Comparison of ENCODE assay signal across 1 cellular context in genomic region chr16:86575754-86576557, GRCh38.
TF ChIP-seq lines count a peak whose summit lies in the region.

No MANE protein-coding gene starts in this region.

TF ChIP-seq in K562, 482 proteins besides CTCF, POLR2A, EP300 and RAD21 (continued from another document and continues in another):
- TF ChIP-seq, protein P1, sequence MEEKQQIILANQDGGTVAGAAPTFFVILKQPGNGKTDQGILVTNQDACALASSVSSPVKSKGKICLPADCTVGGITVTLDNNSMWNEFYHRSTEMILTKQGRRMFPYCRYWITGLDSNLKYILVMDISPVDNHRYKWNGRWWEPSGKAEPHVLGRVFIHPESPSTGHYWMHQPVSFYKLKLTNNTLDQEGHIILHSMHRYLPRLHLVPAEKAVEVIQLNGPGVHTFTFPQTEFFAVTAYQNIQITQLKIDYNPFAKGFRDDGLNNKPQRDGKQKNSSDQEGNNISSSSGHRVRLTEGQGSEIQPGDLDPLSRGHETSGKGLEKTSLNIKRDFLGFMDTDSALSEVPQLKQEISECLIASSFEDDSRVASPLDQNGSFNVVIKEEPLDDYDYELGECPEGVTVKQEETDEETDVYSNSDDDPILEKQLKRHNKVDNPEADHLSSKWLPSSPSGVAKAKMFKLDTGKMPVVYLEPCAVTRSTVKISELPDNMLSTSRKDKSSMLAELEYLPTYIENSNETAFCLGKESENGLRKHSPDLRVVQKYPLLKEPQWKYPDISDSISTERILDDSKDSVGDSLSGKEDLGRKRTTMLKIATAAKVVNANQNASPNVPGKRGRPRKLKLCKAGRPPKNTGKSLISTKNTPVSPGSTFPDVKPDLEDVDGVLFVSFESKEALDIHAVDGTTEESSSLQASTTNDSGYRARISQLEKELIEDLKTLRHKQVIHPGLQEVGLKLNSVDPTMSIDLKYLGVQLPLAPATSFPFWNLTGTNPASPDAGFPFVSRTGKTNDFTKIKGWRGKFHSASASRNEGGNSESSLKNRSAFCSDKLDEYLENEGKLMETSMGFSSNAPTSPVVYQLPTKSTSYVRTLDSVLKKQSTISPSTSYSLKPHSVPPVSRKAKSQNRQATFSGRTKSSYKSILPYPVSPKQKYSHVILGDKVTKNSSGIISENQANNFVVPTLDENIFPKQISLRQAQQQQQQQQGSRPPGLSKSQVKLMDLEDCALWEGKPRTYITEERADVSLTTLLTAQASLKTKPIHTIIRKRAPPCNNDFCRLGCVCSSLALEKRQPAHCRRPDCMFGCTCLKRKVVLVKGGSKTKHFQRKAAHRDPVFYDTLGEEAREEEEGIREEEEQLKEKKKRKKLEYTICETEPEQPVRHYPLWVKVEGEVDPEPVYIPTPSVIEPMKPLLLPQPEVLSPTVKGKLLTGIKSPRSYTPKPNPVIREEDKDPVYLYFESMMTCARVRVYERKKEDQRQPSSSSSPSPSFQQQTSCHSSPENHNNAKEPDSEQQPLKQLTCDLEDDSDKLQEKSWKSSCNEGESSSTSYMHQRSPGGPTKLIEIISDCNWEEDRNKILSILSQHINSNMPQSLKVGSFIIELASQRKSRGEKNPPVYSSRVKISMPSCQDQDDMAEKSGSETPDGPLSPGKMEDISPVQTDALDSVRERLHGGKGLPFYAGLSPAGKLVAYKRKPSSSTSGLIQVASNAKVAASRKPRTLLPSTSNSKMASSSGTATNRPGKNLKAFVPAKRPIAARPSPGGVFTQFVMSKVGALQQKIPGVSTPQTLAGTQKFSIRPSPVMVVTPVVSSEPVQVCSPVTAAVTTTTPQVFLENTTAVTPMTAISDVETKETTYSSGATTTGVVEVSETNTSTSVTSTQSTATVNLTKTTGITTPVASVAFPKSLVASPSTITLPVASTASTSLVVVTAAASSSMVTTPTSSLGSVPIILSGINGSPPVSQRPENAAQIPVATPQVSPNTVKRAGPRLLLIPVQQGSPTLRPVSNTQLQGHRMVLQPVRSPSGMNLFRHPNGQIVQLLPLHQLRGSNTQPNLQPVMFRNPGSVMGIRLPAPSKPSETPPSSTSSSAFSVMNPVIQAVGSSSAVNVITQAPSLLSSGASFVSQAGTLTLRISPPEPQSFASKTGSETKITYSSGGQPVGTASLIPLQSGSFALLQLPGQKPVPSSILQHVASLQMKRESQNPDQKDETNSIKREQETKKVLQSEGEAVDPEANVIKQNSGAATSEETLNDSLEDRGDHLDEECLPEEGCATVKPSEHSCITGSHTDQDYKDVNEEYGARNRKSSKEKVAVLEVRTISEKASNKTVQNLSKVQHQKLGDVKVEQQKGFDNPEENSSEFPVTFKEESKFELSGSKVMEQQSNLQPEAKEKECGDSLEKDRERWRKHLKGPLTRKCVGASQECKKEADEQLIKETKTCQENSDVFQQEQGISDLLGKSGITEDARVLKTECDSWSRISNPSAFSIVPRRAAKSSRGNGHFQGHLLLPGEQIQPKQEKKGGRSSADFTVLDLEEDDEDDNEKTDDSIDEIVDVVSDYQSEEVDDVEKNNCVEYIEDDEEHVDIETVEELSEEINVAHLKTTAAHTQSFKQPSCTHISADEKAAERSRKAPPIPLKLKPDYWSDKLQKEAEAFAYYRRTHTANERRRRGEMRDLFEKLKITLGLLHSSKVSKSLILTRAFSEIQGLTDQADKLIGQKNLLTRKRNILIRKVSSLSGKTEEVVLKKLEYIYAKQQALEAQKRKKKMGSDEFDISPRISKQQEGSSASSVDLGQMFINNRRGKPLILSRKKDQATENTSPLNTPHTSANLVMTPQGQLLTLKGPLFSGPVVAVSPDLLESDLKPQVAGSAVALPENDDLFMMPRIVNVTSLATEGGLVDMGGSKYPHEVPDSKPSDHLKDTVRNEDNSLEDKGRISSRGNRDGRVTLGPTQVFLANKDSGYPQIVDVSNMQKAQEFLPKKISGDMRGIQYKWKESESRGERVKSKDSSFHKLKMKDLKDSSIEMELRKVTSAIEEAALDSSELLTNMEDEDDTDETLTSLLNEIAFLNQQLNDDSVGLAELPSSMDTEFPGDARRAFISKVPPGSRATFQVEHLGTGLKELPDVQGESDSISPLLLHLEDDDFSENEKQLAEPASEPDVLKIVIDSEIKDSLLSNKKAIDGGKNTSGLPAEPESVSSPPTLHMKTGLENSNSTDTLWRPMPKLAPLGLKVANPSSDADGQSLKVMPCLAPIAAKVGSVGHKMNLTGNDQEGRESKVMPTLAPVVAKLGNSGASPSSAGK (IDR thresholded peaks at IDR 0.05), result no peak
- TF ChIP-seq EHMT2 (IDR thresholded peaks at IDR 0.05) (no peak), TFAP4 (CRISPR knock-in tag; IDR thresholded peaks at IDR 0.05; ENCODE audit: borderline replicate concordance) (peak; percentile 50), THAP12 (CRISPR knock-in tag; IDR thresholded peaks at IDR 0.05) (no peak), NRF1 (conservative IDR thresholded peaks at IDR 0.05 in 1 of 2, IDR thresholded peaks at IDR 0.05 in 1 of 2) (peak; percentile 47 to 48; a peak in 3 of 4 replicates), MCM5 (IDR thresholded peaks at IDR 0.05; ENCODE audit: low read depth) (no peak), POLR2H (tag; IDR thresholded peaks at IDR 0.05; ENCODE audit: low read depth) (no peak), ETV5 (CRISPR knock-in tag; IDR thresholded peaks at IDR 0.05; ENCODE audit: low read depth) (peak; percentile 68; the same call in 1 of the 2 replicates), ZNF224 (CRISPR knock-in tag; IDR thresholded peaks at IDR 0.05) (no peak), ZC3H11A (IDR thresholded peaks at IDR 0.05; ENCODE audit: low read depth, low read length) (no peak), ARHGAP35 (IDR thresholded peaks at IDR 0.05; ENCODE audit: partially characterized antibody) (no peak), ZNF41 (CRISPR knock-in tag; conservative IDR thresholded peaks at IDR 0.05) (no peak), ZBTB5 (IDR thresholded peaks at IDR 0.05) (no peak), NEUROD1 (IDR thresholded peaks at IDR 0.05; ENCODE audit: borderline replicate concordance, low read depth, low read length, partially characterized antibody) (no peak)
- TF ChIP-seq, protein P2, sequence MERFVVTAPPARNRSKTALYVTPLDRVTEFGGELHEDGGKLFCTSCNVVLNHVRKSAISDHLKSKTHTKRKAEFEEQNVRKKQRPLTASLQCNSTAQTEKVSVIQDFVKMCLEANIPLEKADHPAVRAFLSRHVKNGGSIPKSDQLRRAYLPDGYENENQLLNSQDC (CRISPR knock-in tag; IDR thresholded peaks at IDR 0.05), result no peak
- TF ChIP-seq, protein P3, sequence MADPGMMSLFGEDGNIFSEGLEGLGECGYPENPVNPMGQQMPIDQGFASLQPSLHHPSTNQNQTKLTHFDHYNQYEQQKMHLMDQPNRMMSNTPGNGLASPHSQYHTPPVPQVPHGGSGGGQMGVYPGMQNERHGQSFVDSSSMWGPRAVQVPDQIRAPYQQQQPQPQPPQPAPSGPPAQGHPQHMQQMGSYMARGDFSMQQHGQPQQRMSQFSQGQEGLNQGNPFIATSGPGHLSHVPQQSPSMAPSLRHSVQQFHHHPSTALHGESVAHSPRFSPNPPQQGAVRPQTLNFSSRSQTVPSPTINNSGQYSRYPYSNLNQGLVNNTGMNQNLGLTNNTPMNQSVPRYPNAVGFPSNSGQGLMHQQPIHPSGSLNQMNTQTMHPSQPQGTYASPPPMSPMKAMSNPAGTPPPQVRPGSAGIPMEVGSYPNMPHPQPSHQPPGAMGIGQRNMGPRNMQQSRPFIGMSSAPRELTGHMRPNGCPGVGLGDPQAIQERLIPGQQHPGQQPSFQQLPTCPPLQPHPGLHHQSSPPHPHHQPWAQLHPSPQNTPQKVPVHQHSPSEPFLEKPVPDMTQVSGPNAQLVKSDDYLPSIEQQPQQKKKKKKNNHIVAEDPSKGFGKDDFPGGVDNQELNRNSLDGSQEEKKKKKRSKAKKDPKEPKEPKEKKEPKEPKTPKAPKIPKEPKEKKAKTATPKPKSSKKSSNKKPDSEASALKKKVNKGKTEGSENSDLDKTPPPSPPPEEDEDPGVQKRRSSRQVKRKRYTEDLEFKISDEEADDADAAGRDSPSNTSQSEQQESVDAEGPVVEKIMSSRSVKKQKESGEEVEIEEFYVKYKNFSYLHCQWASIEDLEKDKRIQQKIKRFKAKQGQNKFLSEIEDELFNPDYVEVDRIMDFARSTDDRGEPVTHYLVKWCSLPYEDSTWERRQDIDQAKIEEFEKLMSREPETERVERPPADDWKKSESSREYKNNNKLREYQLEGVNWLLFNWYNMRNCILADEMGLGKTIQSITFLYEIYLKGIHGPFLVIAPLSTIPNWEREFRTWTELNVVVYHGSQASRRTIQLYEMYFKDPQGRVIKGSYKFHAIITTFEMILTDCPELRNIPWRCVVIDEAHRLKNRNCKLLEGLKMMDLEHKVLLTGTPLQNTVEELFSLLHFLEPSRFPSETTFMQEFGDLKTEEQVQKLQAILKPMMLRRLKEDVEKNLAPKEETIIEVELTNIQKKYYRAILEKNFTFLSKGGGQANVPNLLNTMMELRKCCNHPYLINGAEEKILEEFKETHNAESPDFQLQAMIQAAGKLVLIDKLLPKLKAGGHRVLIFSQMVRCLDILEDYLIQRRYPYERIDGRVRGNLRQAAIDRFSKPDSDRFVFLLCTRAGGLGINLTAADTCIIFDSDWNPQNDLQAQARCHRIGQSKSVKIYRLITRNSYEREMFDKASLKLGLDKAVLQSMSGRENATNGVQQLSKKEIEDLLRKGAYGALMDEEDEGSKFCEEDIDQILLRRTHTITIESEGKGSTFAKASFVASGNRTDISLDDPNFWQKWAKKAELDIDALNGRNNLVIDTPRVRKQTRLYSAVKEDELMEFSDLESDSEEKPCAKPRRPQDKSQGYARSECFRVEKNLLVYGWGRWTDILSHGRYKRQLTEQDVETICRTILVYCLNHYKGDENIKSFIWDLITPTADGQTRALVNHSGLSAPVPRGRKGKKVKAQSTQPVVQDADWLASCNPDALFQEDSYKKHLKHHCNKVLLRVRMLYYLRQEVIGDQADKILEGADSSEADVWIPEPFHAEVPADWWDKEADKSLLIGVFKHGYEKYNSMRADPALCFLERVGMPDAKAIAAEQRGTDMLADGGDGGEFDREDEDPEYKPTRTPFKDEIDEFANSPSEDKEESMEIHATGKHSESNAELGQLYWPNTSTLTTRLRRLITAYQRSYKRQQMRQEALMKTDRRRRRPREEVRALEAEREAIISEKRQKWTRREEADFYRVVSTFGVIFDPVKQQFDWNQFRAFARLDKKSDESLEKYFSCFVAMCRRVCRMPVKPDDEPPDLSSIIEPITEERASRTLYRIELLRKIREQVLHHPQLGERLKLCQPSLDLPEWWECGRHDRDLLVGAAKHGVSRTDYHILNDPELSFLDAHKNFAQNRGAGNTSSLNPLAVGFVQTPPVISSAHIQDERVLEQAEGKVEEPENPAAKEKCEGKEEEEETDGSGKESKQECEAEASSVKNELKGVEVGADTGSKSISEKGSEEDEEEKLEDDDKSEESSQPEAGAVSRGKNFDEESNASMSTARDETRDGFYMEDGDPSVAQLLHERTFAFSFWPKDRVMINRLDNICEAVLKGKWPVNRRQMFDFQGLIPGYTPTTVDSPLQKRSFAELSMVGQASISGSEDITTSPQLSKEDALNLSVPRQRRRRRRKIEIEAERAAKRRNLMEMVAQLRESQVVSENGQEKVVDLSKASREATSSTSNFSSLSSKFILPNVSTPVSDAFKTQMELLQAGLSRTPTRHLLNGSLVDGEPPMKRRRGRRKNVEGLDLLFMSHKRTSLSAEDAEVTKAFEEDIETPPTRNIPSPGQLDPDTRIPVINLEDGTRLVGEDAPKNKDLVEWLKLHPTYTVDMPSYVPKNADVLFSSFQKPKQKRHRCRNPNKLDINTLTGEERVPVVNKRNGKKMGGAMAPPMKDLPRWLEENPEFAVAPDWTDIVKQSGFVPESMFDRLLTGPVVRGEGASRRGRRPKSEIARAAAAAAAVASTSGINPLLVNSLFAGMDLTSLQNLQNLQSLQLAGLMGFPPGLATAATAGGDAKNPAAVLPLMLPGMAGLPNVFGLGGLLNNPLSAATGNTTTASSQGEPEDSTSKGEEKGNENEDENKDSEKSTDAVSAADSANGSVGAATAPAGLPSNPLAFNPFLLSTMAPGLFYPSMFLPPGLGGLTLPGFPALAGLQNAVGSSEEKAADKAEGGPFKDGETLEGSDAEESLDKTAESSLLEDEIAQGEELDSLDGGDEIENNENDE (IDR thresholded peaks at IDR 0.05; ENCODE audit: low read depth, low read length), result no peak
- TF ChIP-seq, protein P4, sequence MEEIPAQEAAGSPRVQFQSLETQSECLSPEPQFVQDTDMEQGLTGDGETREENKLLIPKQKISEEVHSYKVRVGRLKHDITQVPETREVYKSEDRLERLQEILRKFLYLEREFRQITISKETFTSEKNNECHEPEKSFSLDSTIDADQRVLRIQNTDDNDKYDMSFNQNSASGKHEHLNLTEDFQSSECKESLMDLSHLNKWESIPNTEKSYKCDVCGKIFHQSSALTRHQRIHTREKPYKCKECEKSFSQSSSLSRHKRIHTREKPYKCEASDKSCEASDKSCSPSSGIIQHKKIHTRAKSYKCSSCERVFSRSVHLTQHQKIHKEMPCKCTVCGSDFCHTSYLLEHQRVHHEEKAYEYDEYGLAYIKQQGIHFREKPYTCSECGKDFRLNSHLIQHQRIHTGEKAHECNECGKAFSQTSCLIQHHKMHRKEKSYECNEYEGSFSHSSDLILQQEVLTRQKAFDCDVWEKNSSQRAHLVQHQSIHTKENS (CRISPR knock-in tag; IDR thresholded peaks at IDR 0.05), result no peak
